15 cellular contexts compared by ENCODE assay signal in the genomic region with DNA sequence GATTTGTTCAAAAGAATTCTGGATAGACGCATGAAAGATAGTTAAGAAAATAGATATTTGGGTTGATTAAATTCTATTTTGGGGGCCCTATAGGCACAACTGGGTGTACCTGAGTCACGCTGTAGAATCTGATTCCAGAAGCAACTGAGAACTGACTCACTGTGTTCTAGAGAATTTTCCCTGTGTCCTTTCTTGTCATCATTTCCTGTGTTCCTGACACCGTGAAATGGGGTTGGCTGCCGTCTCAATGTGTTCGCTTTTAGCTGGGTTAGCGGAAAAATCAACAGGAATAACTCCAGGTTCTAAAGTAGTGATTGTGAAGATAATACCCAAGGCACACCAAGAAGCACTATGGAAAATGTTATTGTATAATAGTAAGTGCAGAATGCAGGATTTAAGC. TPM values are rescaled to one million over a fixed set of nuclear protein-coding genes. Genes with fewer than 3 reads are reported as not detected.
A peak's percentile ranks its signal among the peaks of the same experiment; 100 is the strongest.
DNase-seq lines count a peak whose midpoint lies in the region; ATAC-seq lines count a peak whose summit lies in the region.
"Had no signal": no experiment of that assay in that cellular context is flagged by ENCODE, and none has a peak within 500 bp of the region (broad histone marks: within the 10 kb centered on the region; RNA-seq: fewer than 3 reads in every experiment).

No MANE protein-coding gene starts in this region.

- H3K4me3 Mint-ChIP-seq in activated naive CD4-positive, alpha-beta T cell treated with anti-CD3 and anti-CD28 coated beads, Interleukin-2, amount 50 U/mL, for 24 hours: no peak overlapping the region
- H3K4me3 Mint-ChIP-seq: activated CD4-positive, alpha-beta T cell treated with anti-CD3 and anti-CD28 coated beads, Interleukin-2, amount 10 ng/mL, durations not matched to agents 24 days and 14 days; dendritic cell treated with granulocyte-macrophage colony-stimulating factor and Interleukin-4, amounts not matched to agents 40 ng/mL and 50 ng/mL, for 4 days had no signal

- no peaks in the 10 kb centered on the region for H3K27me3 Mint-ChIP-seq in activated naive CD4-positive, alpha-beta T cell treated with anti-CD3 and anti-CD28 coated beads, Interleukin-2, amount 50 U/mL, for 24 hours
- H3K27me3 Mint-ChIP-seq: activated CD4-positive, alpha-beta T cell treated with anti-CD3 and anti-CD28 coated beads, Interleukin-2, amount 10 ng/mL, durations not matched to agents 24 days and 14 days; dendritic cell treated with granulocyte-macrophage colony-stimulating factor and Interleukin-4, amounts not matched to agents 40 ng/mL and 50 ng/mL, for 4 days had no signal

- no peak for DNase-seq in activated naive CD4-positive, alpha-beta T cell treated with Interleukin-2 at 50 U/mL for 16 hours
- DNase-seq in RKO (ENCODE audit: low spot score): peak; percentile 29
- peak; percentile 93 for DNase-seq in glomerular endothelial cell (ENCODE audit: extremely low read depth, low read depth, low spot score)
- DNase-seq in pulmonary artery endothelial cell (ENCODE audit: low read depth, low spot score): peak; percentile 64
- DNase-seq in NCI-H2227 treated with DMSO at 0.1 percent for 48 hours (lab: John Stamatoyannopoulos, UW): no peak
- DNase-seq in NCI-H1436 (lab: John Stamatoyannopoulos, UW): no peak
- DNase-seq: activated CD4-positive, alpha-beta T cell treated with anti-CD3 and anti-CD28 coated beads, Interleukin-2, amount 10 ng/mL, durations not matched to agents 24 days and 14 days; activated CD8-positive, alpha-beta memory T cell treated with anti-CD3 and anti-CD28 coated beads, Interleukin-2, amount 50 U/mL, for 48 hours; activated gamma-delta T cell treated with Interleukin-2 at 50 U/mL for 16 hours; left colon; NCI-H69; transverse colon had no signal

- H3K9me3 Mint-ChIP-seq in activated naive CD4-positive, alpha-beta T cell treated with anti-CD3 and anti-CD28 coated beads, Interleukin-2, amount 50 U/mL, for 24 hours: no peaks in the 10 kb centered on the region
- H3K9me3 Mint-ChIP-seq: activated CD4-positive, alpha-beta T cell treated with anti-CD3 and anti-CD28 coated beads, Interleukin-2, amount 10 ng/mL, durations not matched to agents 24 days and 14 days; dendritic cell treated with granulocyte-macrophage colony-stimulating factor and Interleukin-4, amounts not matched to agents 40 ng/mL and 50 ng/mL, for 4 days had no signal

- H3K36me3 Mint-ChIP-seq in activated naive CD4-positive, alpha-beta T cell treated with anti-CD3 and anti-CD28 coated beads, Interleukin-2, amount 50 U/mL, for 24 hours: no peaks in the 10 kb centered on the region

- H3K4me1 Mint-ChIP-seq in activated naive CD4-positive, alpha-beta T cell treated with anti-CD3 and anti-CD28 coated beads, Interleukin-2, amount 50 U/mL, for 24 hours: peaks cover 34% of the 10 kb centered on the region

- no peak for ATAC-seq in GM21381 (IDR thresholded peaks at IDR 0.05; ENCODE audit: unreplicated experiment)
- ATAC-seq: left colon had no signal

- H3K27ac Mint-ChIP-seq in activated naive CD4-positive, alpha-beta T cell treated with anti-CD3 and anti-CD28 coated beads, Interleukin-2, amount 50 U/mL, for 24 hours: peak overlapping the region; percentile 23
- H3K27ac Mint-ChIP-seq: activated CD4-positive, alpha-beta T cell treated with anti-CD3 and anti-CD28 coated beads, Interleukin-2, amount 10 ng/mL, durations not matched to agents 24 days and 14 days; dendritic cell treated with granulocyte-macrophage colony-stimulating factor and Interleukin-4, amounts not matched to agents 40 ng/mL and 50 ng/mL, for 4 days had no signal

RNA-seq across cellular contexts. Expression of gene GCNT2, which starts 5.0 kb away (rescaled TPM):
- 12.4 and 16.6 TPM in 2 replicates for total RNA-seq in glomerular endothelial cell
- 3.1 and 14.6 TPM in 2 replicates for total RNA-seq in pulmonary artery endothelial cell

Comparison
In these comparisons a context has a peak if more than half of its experiments do, and no peak if none do; other contexts are left out.
1. DNase-seq: peak in RKO (single experiment), glomerular endothelial cell (single experiment) and pulmonary artery endothelial cell (single experiment); none in activated naive CD4-positive, alpha-beta T cell treated with Interleukin-2 at 50 U/mL for 16 hours (single experiment), NCI-H2227 treated with DMSO at 0.1 percent for 48 hours (single experiment) and NCI-H1436 (single experiment).